In the genomic region with DNA sequence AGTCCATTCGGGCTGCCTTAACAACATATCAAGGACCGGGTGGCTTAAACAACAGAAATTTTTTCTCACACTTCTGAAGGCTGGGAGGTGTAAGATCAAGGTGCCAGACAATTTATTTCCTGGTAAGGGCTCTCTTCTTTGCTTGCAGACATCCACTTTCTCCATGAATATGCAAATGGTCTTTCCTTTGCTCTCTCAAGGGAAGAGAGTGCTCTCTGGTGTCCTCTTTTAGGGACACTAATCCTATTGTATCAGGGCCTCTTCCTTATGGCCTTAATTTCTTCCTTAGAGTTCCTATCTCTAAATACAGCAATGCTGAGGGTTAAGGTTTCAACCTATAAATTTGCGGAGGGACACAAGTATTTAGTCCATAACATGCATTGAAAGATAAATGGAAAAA, we compare ENCODE assay signal across 24 cellular contexts.
DNase-seq lines count a peak whose midpoint lies in the region; ATAC-seq and TF ChIP-seq lines count a peak whose summit lies in the region.
"Had no signal": no experiment of that assay in that cellular context is flagged by ENCODE, and none has a peak within 500 bp of the region (broad histone marks: within the 10 kb centered on the region; RNA-seq: fewer than 3 reads in every experiment).

No MANE protein-coding gene starts in this region.

- intact Hi-C loops in activated naive CD4-positive, alpha-beta T cell treated with anti-CD3 and anti-CD28 coated beads for 36 hours (cut with micrococcal nuclease), result no loop called here

- H3K9me3 ChIP-seq in SK-N-SH (no peaks in the 10 kb centered on the region), WERI-Rb-1 (ENCODE audit: severe bottlenecking) (no peaks in the 10 kb centered on the region), neural progenitor cell (ENCODE audit: low read depth) (no peaks in the 10 kb centered on the region)
- H3K9me3 ChIP-seq: Caco-2 had no signal

- no peak overlapping the region for H3K27ac ChIP-seq in SK-N-SH (ENCODE audit: low read depth in 2 of 2, low read length in 1 of 2)
- no peak overlapping the region for H3K27ac ChIP-seq in WERI-Rb-1
- H3K27ac ChIP-seq in neural progenitor cell, result no peak overlapping the region
- H3K27ac ChIP-seq: hepatocyte had no signal

- H3K4me1 Mint-ChIP-seq in neural progenitor cell, result no peaks in the 10 kb centered on the region
- H3K4me1 Mint-ChIP-seq in activated naive CD4-positive, alpha-beta T cell treated with anti-CD3 and anti-CD28 coated beads for 36 hours (ENCODE audit: low read depth), result no peaks in the 10 kb centered on the region
- H3K4me1 Mint-ChIP-seq: activated naive CD8-positive, alpha-beta T cell treated with anti-CD3 and anti-CD28 coated beads for 36 hours; activated T-helper 17 cell treated with anti-CD3 and anti-CD28 coated beads, Interleukin-2, amount 50 U/mL, for 72 hours had no signal

- no peak overlapping the region for H3K4me3 Mint-ChIP-seq in neural progenitor cell
- H3K4me3 Mint-ChIP-seq in activated naive CD4-positive, alpha-beta T cell treated with anti-CD3 and anti-CD28 coated beads for 36 hours, result no peak overlapping the region
- H3K4me3 Mint-ChIP-seq: activated naive CD8-positive, alpha-beta T cell treated with anti-CD3 and anti-CD28 coated beads for 36 hours; activated T-helper 17 cell treated with anti-CD3 and anti-CD28 coated beads, Interleukin-2, amount 50 U/mL, for 72 hours had no signal

- no peak overlapping the region for H3K27ac Mint-ChIP-seq in neural progenitor cell
- H3K27ac Mint-ChIP-seq in activated naive CD4-positive, alpha-beta T cell treated with anti-CD3 and anti-CD28 coated beads for 36 hours, result no peak overlapping the region
- H3K27ac Mint-ChIP-seq: activated naive CD8-positive, alpha-beta T cell treated with anti-CD3 and anti-CD28 coated beads for 36 hours; activated T-helper 17 cell treated with anti-CD3 and anti-CD28 coated beads, Interleukin-2, amount 50 U/mL, for 72 hours had no signal

- no peaks in the 10 kb centered on the region for H3K9me3 Mint-ChIP-seq in neural progenitor cell
- H3K9me3 Mint-ChIP-seq in activated naive CD4-positive, alpha-beta T cell treated with anti-CD3 and anti-CD28 coated beads for 36 hours, result peaks cover 5% of the 10 kb centered on the region

- WGBS in SK-N-SH (ENCODE audit: low lambda C conversion rate), result 66% methylated on average over 3 of the region's 3 CpGs

- H2AFZ ChIP-seq in SK-N-SH (ENCODE audit: low read depth) (no peak overlapping the region), neural progenitor cell (replicated peaks) (no peak overlapping the region)
- H2AFZ ChIP-seq: hepatocyte had no signal

- H4K20me1 ChIP-seq in SK-N-SH (ENCODE audit: insufficient read depth), result no peaks in the 10 kb centered on the region
- H4K20me1 ChIP-seq in neural progenitor cell (ENCODE audit: low read depth), result no peaks in the 10 kb centered on the region

- H3K4me2 ChIP-seq in SK-N-SH, result no peak overlapping the region
- H3K4me2 ChIP-seq in neural progenitor cell, result no peak overlapping the region
- H3K4me2 ChIP-seq: hepatocyte had no signal

- H3K36me3 ChIP-seq in SK-N-SH (replicated peaks in 1 of 2; ENCODE audit: control insufficient read depth in 1 of 2, insufficient read depth in 2 of 2, low read length in 1 of 2), result no peaks in the 10 kb centered on the region
- no peaks in the 10 kb centered on the region for H3K36me3 ChIP-seq in WERI-Rb-1
- no peaks in the 10 kb centered on the region for H3K36me3 ChIP-seq in neural progenitor cell

- H3K27me3 Mint-ChIP-seq in neural progenitor cell (ENCODE audit: insufficient read depth, low read depth), result no peaks in the 10 kb centered on the region
- H3K27me3 Mint-ChIP-seq in activated naive CD4-positive, alpha-beta T cell treated with anti-CD3 and anti-CD28 coated beads for 36 hours (ENCODE audit: low read depth), result no peaks in the 10 kb centered on the region
- H3K27me3 Mint-ChIP-seq: activated naive CD8-positive, alpha-beta T cell treated with anti-CD3 and anti-CD28 coated beads for 36 hours; activated T-helper 17 cell treated with anti-CD3 and anti-CD28 coated beads, Interleukin-2, amount 50 U/mL, for 72 hours had no signal

- TF ChIP-seq RAD21 in SK-N-SH (IDR thresholded peaks at IDR 0.05; ENCODE audit: low read length), result peak; percentile 29; the same call in 1 of the 2 replicates

- H3K9me2 ChIP-seq in SK-N-SH, result no peaks in the 10 kb centered on the region

- ATAC-seq in SK-N-SH treated with all-trans-retinoic acid at 6 μM for 48 hours, result no peak
- ATAC-seq: activated T-helper 17 cell treated with anti-CD3 and anti-CD28 coated beads, Interleukin-2, amount 50 U/mL, for 72 hours; sciatic nerve had no signal

- CTCF ChIA-PET in SK-N-SH (lab: Yijun Ruan, JAX), result interaction anchor here (1.2 kb wide), 1 partner anchor 9 kb away, joined by 3 read pairs; no protein-coding TSS in a partner anchor
- CTCF ChIA-PET in activated naive CD4-positive, alpha-beta T cell treated with anti-CD3 and anti-CD28 coated beads for 36 hours (lab: Charles Lee), result interaction anchor here (0.6 kb wide), 1 partner anchor 9 kb away, joined by 4 read pairs; no protein-coding TSS in a partner anchor

- TF ChIP-seq CTCF in SK-N-SH (IDR thresholded peaks at IDR 0.05) (no peak), WERI-Rb-1 (IDR thresholded peaks at IDR 0.05; ENCODE audit: low read depth, low read length) (peak; percentile 24; the same call in 1 of the 2 replicates), neural progenitor cell (IDR thresholded peaks at IDR 0.05) (peak; percentile 56)

- no peak overlapping the region for H3K4me3 ChIP-seq in SK-N-SH (ENCODE audit: low read depth in 2 of 2, low read length in 1 of 2)
- H3K4me3 ChIP-seq in WERI-Rb-1 (ENCODE audit: low read depth, low read length), result no peak overlapping the region
- H3K4me3 ChIP-seq in neural progenitor cell, result no peak overlapping the region
- H3K4me3 ChIP-seq: hepatocyte had no signal

- H3F3A ChIP-seq in SK-N-SH (replicated peaks; ENCODE audit: insufficient read depth) (no peaks in the 10 kb centered on the region), neural progenitor cell (ENCODE audit: low read depth) (no peaks in the 10 kb centered on the region)

- no peak overlapping the region for H3K9ac ChIP-seq in SK-N-SH
- no peak overlapping the region for H3K9ac ChIP-seq in neural progenitor cell

- no peak for DNase-seq in SK-N-SH
- peak; percentile 9 for DNase-seq in NCI-H510A (lab: John Stamatoyannopoulos, UW)
- no peak for DNase-seq in WERI-Rb-1
- DNase-seq in neural progenitor cell (ENCODE audit: low spot score), result peak; percentile 55
- no peak for DNase-seq in NCI-H1694 treated with DMSO at 0.1 percent for 48 hours (lab: John Stamatoyannopoulos, UW)
- DNase-seq in stimulated activated CD4-positive, alpha-beta T cell treated with anti-CD3 and anti-CD28 coated beads, Interleukin-2, amount 100 ng/mL, for 24 hours, result no peak
- DNase-seq in activated naive CD4-positive, alpha-beta T cell treated with anti-CD3 and anti-CD28 coated beads for 36 hours, result no peak
- DNase-seq: activated naive CD8-positive, alpha-beta T cell treated with anti-CD3 and anti-CD28 coated beads for 36 hours; Caco-2; cerebellar nuclear complex; erythroblast; H7; islet precursor cell; KG1; NCI-H1048; NCI-H2029; NCI-H446; Right ventricle myocardium superior; stimulated activated CD4-positive, alpha-beta T cell treated with anti-CD3 and anti-CD28 coated beads, Interleukin-15, amount 100 ng/mL, for 24 hours; stimulated activated CD8-positive, alpha-beta memory T cell treated with anti-CD3 and anti-CD28 coated beads, Interleukin-4, amount 100 ng/mL, for 48 hours had no signal

- H3K4me1 ChIP-seq in SK-N-SH (ENCODE audit: control insufficient read depth in 1 of 2, insufficient read depth in 2 of 2, low read depth in 1 of 2, low read length in 1 of 2), result no peaks in the 10 kb centered on the region
- no peaks in the 10 kb centered on the region for H3K4me1 ChIP-seq in neural progenitor cell
- H3K4me1 ChIP-seq: Caco-2 had no signal

- no peaks in the 10 kb centered on the region for H3K36me3 Mint-ChIP-seq in neural progenitor cell
- no peaks in the 10 kb centered on the region for H3K36me3 Mint-ChIP-seq in activated naive CD4-positive, alpha-beta T cell treated with anti-CD3 and anti-CD28 coated beads for 36 hours (ENCODE audit: low read depth)
- H3K36me3 Mint-ChIP-seq: activated naive CD8-positive, alpha-beta T cell treated with anti-CD3 and anti-CD28 coated beads for 36 hours had no signal

- H3K79me2 ChIP-seq in SK-N-SH (ENCODE audit: insufficient read depth), result no peaks in the 10 kb centered on the region
- H3K79me2 ChIP-seq in neural progenitor cell (ENCODE audit: low read depth), result no peaks in the 10 kb centered on the region
- H3K79me2 ChIP-seq: hepatocyte had no signal

- POLR2A ChIA-PET in SK-N-SH (lab: Yijun Ruan, JAX), result no interaction called here

- H3K27me3 ChIP-seq in SK-N-SH (ENCODE audit: insufficient read depth) (no peaks in the 10 kb centered on the region), WERI-Rb-1 (ENCODE audit: insufficient read depth, low read depth, severe bottlenecking) (no peaks in the 10 kb centered on the region), neural progenitor cell (no peaks in the 10 kb centered on the region)
- H3K27me3 ChIP-seq: hepatocyte had no signal

- TF ChIP-seq EP300 in SK-N-SH (IDR thresholded peaks at IDR 0.05; ENCODE audit: borderline replicate concordance in 1 of 2, low read depth in 1 of 2, low read length in 1 of 2), result no peak

TF ChIP-seq in SK-N-SH, 30 proteins besides CTCF, POLR2A, EP300 and RAD21:
- TF ChIP-seq, protein P1, sequence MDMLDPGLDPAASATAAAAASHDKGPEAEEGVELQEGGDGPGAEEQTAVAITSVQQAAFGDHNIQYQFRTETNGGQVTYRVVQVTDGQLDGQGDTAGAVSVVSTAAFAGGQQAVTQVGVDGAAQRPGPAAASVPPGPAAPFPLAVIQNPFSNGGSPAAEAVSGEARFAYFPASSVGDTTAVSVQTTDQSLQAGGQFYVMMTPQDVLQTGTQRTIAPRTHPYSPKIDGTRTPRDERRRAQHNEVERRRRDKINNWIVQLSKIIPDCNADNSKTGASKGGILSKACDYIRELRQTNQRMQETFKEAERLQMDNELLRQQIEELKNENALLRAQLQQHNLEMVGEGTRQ (IDR thresholded peaks at IDR 0.05; ENCODE audit: borderline replicate concordance, low read depth, low read length), result no peak

TF ChIP-seq in SK-N-SH treated with all-trans-retinoic acid at 6 μM for 48 hours, 23 proteins besides CTCF, POLR2A, EP300 and RAD21:
- TF ChIP-seq ARNTL (CRISPR knock-in tag; IDR thresholded peaks at IDR 0.05; ENCODE audit: borderline replicate concordance, low read depth) (no peak), ESRRG (CRISPR knock-in tag; IDR thresholded peaks at IDR 0.05) (no peak), TOX (CRISPR knock-in tag; IDR thresholded peaks at IDR 0.05; ENCODE audit: borderline replicate concordance) (no peak)

Comparison
In these comparisons a context has a peak if more than half of its experiments do, and no peak if none do; other contexts are left out.
1. DNase-seq: peak in NCI-H510A (single experiment) and neural progenitor cell (single experiment); none in SK-N-SH (single experiment), WERI-Rb-1 (single experiment), NCI-H1694 treated with DMSO at 0.1 percent for 48 hours (single experiment), stimulated activated CD4-positive, alpha-beta T cell treated with anti-CD3 and anti-CD28 coated beads, Interleukin-2, amount 100 ng/mL, for 24 hours (0 of 2) and activated naive CD4-positive, alpha-beta T cell treated with anti-CD3 and anti-CD28 coated beads for 36 hours (single experiment).